ENCODE assay signal across 24 cellular contexts in the genomic region with DNA sequence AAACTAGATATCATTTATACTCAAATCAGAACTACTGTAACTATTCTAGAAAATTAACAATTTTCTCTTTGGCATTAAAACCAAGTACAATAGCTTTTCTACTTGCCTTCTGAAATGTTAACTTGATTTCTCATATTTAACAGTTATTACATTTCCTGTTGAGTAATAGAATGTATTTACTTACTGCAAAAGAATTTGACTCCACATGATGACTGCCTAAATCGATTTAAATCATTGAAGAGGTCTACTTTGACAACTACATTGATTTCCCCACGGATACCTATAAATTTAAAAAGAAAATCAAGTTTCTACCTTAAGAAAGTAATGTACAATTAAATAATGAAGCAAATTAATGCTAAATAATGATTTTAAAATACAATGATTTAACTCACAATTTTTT. TPM values are rescaled to one million over a fixed set of nuclear protein-coding genes. Genes with fewer than 3 reads are reported as not detected.
DNase-seq lines count a peak whose midpoint lies in the region; ATAC-seq, FAIRE-seq and TF ChIP-seq lines count a peak whose summit lies in the region.
"Had no signal": no experiment of that assay in that cellular context is flagged by ENCODE, and none has a peak within 500 bp of the region (broad histone marks: within the 10 kb centered on the region; RNA-seq: fewer than 3 reads in every experiment).

No MANE protein-coding gene starts in this region.

- no peak for FAIRE-seq in endothelial cell of umbilical vein (lab: Jason Lieb, UNC)
- FAIRE-seq: H1 had no signal

- H3K79me2 ChIP-seq in endothelial cell of umbilical vein (ENCODE audit: control insufficient read depth, insufficient read depth, low read length) = no peaks in the 10 kb centered on the region

- H3K36me3 ChIP-seq in RWPE2 (ENCODE audit: low read depth) = peaks cover 9% of the 10 kb centered on the region; the same call in 1 of the 2 replicates
- peaks cover 3% of the 10 kb centered on the region in 2 experiments for H3K36me3 ChIP-seq in endothelial cell of umbilical vein (ENCODE audit: control insufficient read depth in 2 of 2, extremely low read depth in 1 of 2, insufficient read depth in 2 of 2, low read length in 2 of 2)
- H3K36me3 ChIP-seq in heart right ventricle = peaks cover 0 to 86% (median 13%) of the 10 kb centered on the region in 9 donors

- WGBS in heart right ventricle, 2 donors = 88 to 95% methylated on average over 2 of the region's 2 CpGs

- TF ChIP-seq POLR2A in endothelial cell of umbilical vein (IDR thresholded peaks at IDR 0.05; ENCODE audit: low read depth, low read length) = no peak

- peak overlapping the region; percentile 15 for H3K4me2 ChIP-seq in endothelial cell of umbilical vein (ENCODE audit: insufficient read depth, low read length)

- H3K9me1 ChIP-seq in endothelial cell of umbilical vein (replicated peaks; ENCODE audit: control insufficient read depth, extremely low read depth, insufficient read depth, low read length) = no peaks in the 10 kb centered on the region

- H3K9ac ChIP-seq in endothelial cell of umbilical vein (replicated peaks; ENCODE audit: extremely low read depth, insufficient read depth, low read length) = no peak overlapping the region

- H3K9me3 ChIP-seq in RWPE2 (ENCODE audit: severe bottlenecking) (no peaks in the 10 kb centered on the region), endothelial cell of umbilical vein (replicated peaks; ENCODE audit: control insufficient read depth, insufficient read depth, low read length) (no peaks in the 10 kb centered on the region), heart right ventricle (no peaks in the 10 kb centered on the region)
- H3K9me3 ChIP-seq: tibial artery had no signal

- BruUV-seq in endothelial cell of umbilical vein (replicated peaks; lab: Mats Ljungman, UMichigan) = no TSS peak

- POLR2A ChIA-PET in endothelial cell of umbilical vein (lab: Charles Lee) = no interaction called here

- no peak overlapping the region for H2AFZ ChIP-seq in endothelial cell of umbilical vein (ENCODE audit: low read depth, low read length)

- H3K27ac ChIP-seq in RWPE2 (ENCODE audit: poor library complexity, severe bottlenecking) (peak overlapping the region; percentile 61), endothelial cell of umbilical vein (ENCODE audit: insufficient read depth, low read depth, low read length) (peak overlapping the region; percentile 61), heart right ventricle (no peak overlapping the region)
- H3K27ac ChIP-seq: cardiac muscle cell, dorsolateral prefrontal cortex, tibial artery had no signal

- peaks cover 39% of the 10 kb centered on the region for H3K4me1 ChIP-seq in RWPE2 (ENCODE audit: insufficient read depth, poor library complexity, severe bottlenecking)
- peaks cover 43% of the 10 kb centered on the region for H3K4me1 ChIP-seq in endothelial cell of umbilical vein (ENCODE audit: control insufficient read depth, extremely low read depth, insufficient read depth, low read length)
- peaks cover 0 to 5% (median 0%) of the 10 kb centered on the region in 9 donors for H3K4me1 ChIP-seq in heart right ventricle
- H3K4me1 ChIP-seq: tibial artery had no signal

- DNase-seq in EL = peak; percentile 58
- DNase-seq in RWPE2 (ENCODE audit: low spot score) = no peak
- peak; percentile 24 for DNase-seq in endothelial cell of umbilical vein (ENCODE audit: low read depth, low spot score)
- peak; percentile 7 to 35 for DNase-seq in lung microvascular endothelial cell (ENCODE audit: low read depth in 2 of 2)
- DNase-seq in NCI-H2171 treated with DMSO at 0.1 percent for 48 hours (lab: John Stamatoyannopoulos, UW) = no peak
- DNase-seq in NCI-H1105 treated with DMSO at 0.1 percent for 48 hours (lab: John Stamatoyannopoulos, UW) = no peak
- DNase-seq in heart right ventricle = no peak
- DNase-seq: activated B cell treated with CpG ODN at 0.5 μM for 24 hours; activated CD4-positive, alpha-beta T cell treated with anti-CD3 and anti-CD28 coated beads, Interleukin-2, amount 50 U/mL, for 48 hours; activated effector memory CD4-positive, alpha-beta T cell treated with Interleukin-2 at 50 U/mL for 16 hours; dorsolateral prefrontal cortex; left colon; mesenchymal stem cell; naive B cell; NCI-H1436; NCI-H526; nucleus accumbens; RPMI8226; stimulated activated CD4-positive, alpha-beta T cell treated with anti-CD3 and anti-CD28 coated beads, Interleukin-12 subunit alpha, Interleukin-12 subunit beta, amount 100 ng/mL, for 4 hours; stimulated activated naive CD8-positive, alpha-beta T cell treated with anti-CD3 and anti-CD28 coated beads, Interleukin-15, amount 100 ng/mL, for 72 hours; tibial artery had no signal

- no peak for TF ChIP-seq CTCF in RWPE2 (IDR thresholded peaks at IDR 0.05; ENCODE audit: poor library complexity, severe bottlenecking)
- TF ChIP-seq CTCF in endothelial cell of umbilical vein (IDR thresholded peaks at IDR 0.05; ENCODE audit: extremely low read depth in 1 of 2, insufficient read depth in 1 of 2, low read depth in 1 of 2, low read length in 2 of 2) = no peak
- TF ChIP-seq CTCF in heart right ventricle (IDR thresholded peaks at IDR 0.05) = no peak

- intact Hi-C loops in endothelial cell of umbilical vein (cut with micrococcal nuclease) (loop anchor here (10.0 kb wide), 1 partner anchor 871 kb away; the partner anchor contains the start of gene LDHB), heart right ventricle (cut with DNase I) (no loop called here)

- H3K4me3 ChIP-seq in RWPE2 (ENCODE audit: severe bottlenecking) = no peak overlapping the region
- no peak overlapping the region for H3K4me3 ChIP-seq in endothelial cell of umbilical vein (replicated peaks in 1 of 3; ENCODE audit: insufficient read depth in 1 of 3, low read depth in 1 of 3, low read length in 3 of 3)
- no peak overlapping the region for H3K4me3 ChIP-seq in heart right ventricle
- H3K4me3 ChIP-seq: cardiac muscle cell, dorsolateral prefrontal cortex, tibial artery had no signal

- H3K27me3 ChIP-seq in RWPE2 (ENCODE audit: insufficient read depth, poor library complexity, severe bottlenecking) = no peaks in the 10 kb centered on the region
- no peaks in the 10 kb centered on the region for H3K27me3 ChIP-seq in endothelial cell of umbilical vein (ENCODE audit: control insufficient read depth in 2 of 2, insufficient read depth in 2 of 2, low read length in 2 of 2)
- no peaks in the 10 kb centered on the region for H3K27me3 ChIP-seq in heart right ventricle
- H3K27me3 ChIP-seq: cardiac muscle cell, dorsolateral prefrontal cortex, tibial artery had no signal

- dilution Hi-C loops in endothelial cell of umbilical vein (cut with MboI; ENCODE audit: extremely low pct_ligation_motif_present, low sequenced_read_pairs) = no loop called here

- CTCF ChIA-PET in endothelial cell of umbilical vein (lab: Charles Lee) = interaction anchor here (0.8 to 1.5 kb wide), 3 partner anchors 19 to 126 kb away, joined by 3 to 5 read pairs (median 5); partner anchors contain the start of gene C2CD5

- no peaks in the 10 kb centered on the region for H4K20me1 ChIP-seq in endothelial cell of umbilical vein (replicated peaks; ENCODE audit: control insufficient read depth, extremely low read depth, insufficient read depth, low read length)

- no peak for ATAC-seq in RWPE2 (ENCODE audit: low read depth)
- ATAC-seq in GM19467 (IDR thresholded peaks at IDR 0.05; ENCODE audit: unreplicated experiment) = no peak
- ATAC-seq in heart right ventricle = no peak
- ATAC-seq: left colon; stimulated activated naive CD8-positive, alpha-beta T cell treated with anti-CD3 and anti-CD28 coated beads, Interleukin-15, amount 100 ng/mL, for 72 hours had no signal

TF ChIP-seq in endothelial cell of umbilical vein, 7 proteins besides CTCF, POLR2A, EP300 and RAD21:
- TF ChIP-seq EZH2 (IDR thresholded peaks at IDR 0.05; ENCODE audit: borderline replicate concordance, low read depth, low read length, severe bottlenecking) (no peak), POLR2AphosphoS5 (IDR thresholded peaks at IDR 0.05; ENCODE audit: insufficient read depth, low read depth, low read length) (no peak), FOS (IDR thresholded peaks at IDR 0.05; ENCODE audit: borderline replicate concordance, insufficient read depth, low read length) (peak; percentile 38), GATA2 (IDR thresholded peaks at IDR 0.05; ENCODE audit: insufficient read depth, insufficient read length, low read depth, low read length) (no peak), MYC (IDR thresholded peaks at IDR 0.05; ENCODE audit: low read depth, low read length) (no peak), JUN (IDR thresholded peaks at IDR 0.05; ENCODE audit: borderline replicate concordance, insufficient read depth, insufficient read length, low read depth) (peak; percentile 9)
- TF ChIP-seq, protein P1, sequence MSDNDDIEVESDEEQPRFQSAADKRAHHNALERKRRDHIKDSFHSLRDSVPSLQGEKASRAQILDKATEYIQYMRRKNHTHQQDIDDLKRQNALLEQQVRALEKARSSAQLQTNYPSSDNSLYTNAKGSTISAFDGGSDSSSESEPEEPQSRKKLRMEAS (IDR thresholded peaks at IDR 0.05; ENCODE audit: insufficient read depth, insufficient read length) = no peak

RNA-seq across cellular contexts. Expression of gene C2CD5, which starts 18.9 kb away (rescaled TPM):
- total RNA-seq in endothelial cell of umbilical vein (29.3 and 32.9 TPM in 2 replicates), lung microvascular endothelial cell (11.1 and 12.0 TPM in 2 replicates), heart right ventricle (10 to 100 TPM; 14.3 to 30.2 (median 20.2) TPM)
- polyA plus RNA-seq in endothelial cell of umbilical vein (8.6 and 12.9 TPM in 2 replicates), heart right ventricle (10 to 100 TPM in 1 of 2 donors, 1 to 10 TPM in 1; 5.0 to 26.4 TPM)
- polyA plus RNA-seq in endothelial cell of umbilical vein (2011; cell fraction: cytosol; rRNA removed) = 17.3 and 17.7 TPM in 2 replicates
- 52.9 and 72.2 TPM in 2 replicates for polyA plus RNA-seq in endothelial cell of umbilical vein (2011; cell fraction: nucleus; rRNA removed)
- polyA plus RNA-seq in endothelial cell of umbilical vein (2012) = 18.9 and 22.4 TPM in 2 replicates
- polyA minus RNA-seq in endothelial cell of umbilical vein = 30.2 and 35.3 TPM in 2 replicates
- 17.6 TPM for polyA minus RNA-seq in endothelial cell of umbilical vein (2011; cell fraction: cytosol; rRNA and poly(A)+ RNA removed)
- polyA minus RNA-seq in endothelial cell of umbilical vein (2011; cell fraction: nucleus; rRNA and poly(A)+ RNA removed) = 90.1 and 114 TPM in 2 replicates

Comparison
In these comparisons a context has a peak if more than half of its experiments do, and no peak if none do; other contexts are left out.
1. DNase-seq: peak in EL (single experiment), endothelial cell of umbilical vein (single experiment) and lung microvascular endothelial cell (2 of 2); none in RWPE2 (single experiment), NCI-H2171 treated with DMSO at 0.1 percent for 48 hours (single experiment), NCI-H1105 treated with DMSO at 0.1 percent for 48 hours (single experiment) and heart right ventricle (0 of 2).
2. H3K27ac ChIP-seq: peak in RWPE2 (single experiment) and endothelial cell of umbilical vein (single experiment); none in heart right ventricle (0 of 10).